Comparison of ENCODE assay signal across 20 cellular contexts in the genomic region with DNA sequence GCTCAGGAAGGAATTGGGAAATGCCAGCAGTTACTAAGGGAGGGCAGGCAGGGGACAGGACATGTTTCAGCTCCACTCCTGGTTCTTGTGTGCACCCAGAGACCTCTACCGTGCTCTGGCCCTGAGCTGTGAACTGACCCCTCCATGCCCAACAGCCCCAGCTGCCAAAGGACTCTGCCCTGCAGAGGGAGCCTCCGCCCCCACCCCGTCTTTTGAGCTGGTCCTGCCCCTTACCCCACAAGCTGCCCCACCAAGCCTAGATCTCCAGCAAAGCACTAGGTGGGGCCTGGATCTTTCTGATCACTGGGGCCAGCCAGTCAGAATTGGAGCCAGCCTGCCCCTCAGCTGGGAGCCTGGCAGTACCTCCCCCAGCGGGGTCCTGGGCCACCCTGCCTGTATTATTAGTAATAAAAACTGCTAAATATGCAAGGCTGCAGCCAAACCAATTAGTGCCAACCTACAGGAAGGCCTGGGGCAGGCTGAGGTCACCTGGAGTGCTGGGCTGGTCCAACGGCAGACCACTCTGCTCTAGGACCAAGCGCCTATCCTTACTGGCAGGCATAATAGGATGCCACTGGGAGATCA. TPM values are rescaled to one million over a fixed set of nuclear protein-coding genes. Genes with fewer than 3 reads are reported as not detected.
DNase-seq lines count a peak whose midpoint lies in the region; ATAC-seq and TF ChIP-seq lines count a peak whose summit lies in the region.
"Had no signal": no experiment of that assay in that cellular context is flagged by ENCODE, and none has a peak within 500 bp of the region (broad histone marks: within the 10 kb centered on the region; RNA-seq: fewer than 3 reads in every experiment).

No MANE protein-coding gene starts in this region.

- DNase-seq in cardiac septum (ENCODE audit: low spot score) (peak; percentile 15), left cardiac atrium (no peak), natural killer cell (no peak), spleen (peak; percentile 48), MV-4-11 (lab: John Stamatoyannopoulos, UW) (no peak), GM19240 (ENCODE audit: insufficient read length, low spot score) (no peak)
- DNase-seq: 8988T; AML-193; Calu3; CD4-positive, CD25-positive, alpha-beta regulatory T cell; DMS 273 treated with DMSO at 0.1 percent for 48 hours; GOT3; HFFc6; KG1 had no signal

- no peak for TF ChIP-seq POLR2A in spleen (IDR thresholded peaks at IDR 0.05)

- H3K36me3 ChIP-seq in spleen, result peaks cover 0 to 100% (median 20%) of the 10 kb centered on the region in 6 donors
- H3K36me3 ChIP-seq: HAP-1 had no signal

- H3K9me3 ChIP-seq in spleen, result no peaks in the 10 kb centered on the region
- H3K9me3 ChIP-seq: BLaER1, HAP-1 had no signal

- no peaks in the 10 kb centered on the region for H3K9me3 Mint-ChIP-seq in natural killer cell
- H3K9me3 Mint-ChIP-seq: CD4-positive, CD25-positive, alpha-beta regulatory T cell; HFFc6; IgD-negative memory B cell had no signal

- 85 to 98% (median 91%) methylated on average over 6 of the region's 6 CpGs for WGBS in spleen, 5 donors

- H3K36me3 Mint-ChIP-seq in natural killer cell, result peaks cover 7% of the 10 kb centered on the region

- H3K27me3 Mint-ChIP-seq in natural killer cell (ENCODE audit: low read depth in 2 of 2), result no peaks in the 10 kb centered on the region
- H3K27me3 Mint-ChIP-seq: CD4-positive, CD25-positive, alpha-beta regulatory T cell; IgD-negative memory B cell had no signal

- H3K27me3 ChIP-seq in spleen (replicated peaks in 1 of 7), result no peaks in the 10 kb centered on the region
- H3K27me3 ChIP-seq: BLaER1 had no signal

- intact Hi-C loops in cardiac septum (cut with DNase I) (no loop called here), left cardiac atrium (cut with DNase I) (no loop called here), natural killer cell (cut with micrococcal nuclease) (no loop called here), spleen (cut with DNase I; ENCODE audit: low total_unique reads) (no loop called here)

- no peak overlapping the region for H3K27ac ChIP-seq in spleen
- H3K27ac ChIP-seq: BLaER1 had no signal

- H3K27ac Mint-ChIP-seq in natural killer cell, result peak overlapping the region; percentile 48 to 71
- H3K27ac Mint-ChIP-seq: HFFc6, IgD-negative memory B cell had no signal

- ATAC-seq in left cardiac atrium, result no peak
- ATAC-seq in natural killer cell, result no peak
- no peak for ATAC-seq in HG02970 (IDR thresholded peaks at IDR 0.05; ENCODE audit: low FRiP score, unreplicated experiment)
- ATAC-seq: GM12878 had no signal

- no peak overlapping the region for H3K4me3 ChIP-seq in spleen
- H3K4me3 ChIP-seq: BLaER1, GM12878, HAP-1 had no signal

- H3K4me1 Mint-ChIP-seq in natural killer cell, result peaks cover 0 to 10% of the 10 kb centered on the region in 2 donors
- H3K4me1 Mint-ChIP-seq: CD4-positive, CD25-positive, alpha-beta regulatory T cell had no signal

- TF ChIP-seq CTCF in natural killer cell (IDR thresholded peaks at IDR 0.05) (no peak), spleen (IDR thresholded peaks at IDR 0.05 in 8 of 11, conservative IDR thresholded peaks at IDR 0.05 in 3 of 11) (no peak)

- H3K4me1 ChIP-seq in spleen, result no peaks in the 10 kb centered on the region
- H3K4me1 ChIP-seq: HAP-1 had no signal

- no peak overlapping the region for H3K4me3 Mint-ChIP-seq in natural killer cell
- H3K4me3 Mint-ChIP-seq: CD4-positive, CD25-positive, alpha-beta regulatory T cell; HFFc6; IgD-negative memory B cell had no signal

RNA-seq across cellular contexts. Expression of a gene that starts 23.9 kb away (rescaled TPM):
- not detected for total RNA-seq in cardiac septum
- not detected for total RNA-seq in left cardiac atrium
- total RNA-seq in natural killer cell, result 1 to 10 TPM; 2.3 to 3.2 (median 3.1) TPM
- total RNA-seq in spleen, result 1 to 10 TPM in 3 of 7 donors, under 1 TPM in 1, not detected in 3; 0.44 to 2.5 (median 2.2) TPM
- 1 to 10 TPM in 2 of 3 donors, under 1 TPM in 1; 0.29 to 2.2 (median 1.6) TPM for polyA plus RNA-seq in spleen
- total RNA-seq: CD4-positive, CD25-positive, alpha-beta regulatory T cell; G401; GM12878 had no signal
- polyA plus RNA-seq: GM12878, IgD-negative memory B cell had no signal

RNA-seq across cellular contexts. Expression of a gene that starts 34.8 kb away (rescaled TPM):
- total RNA-seq in cardiac septum (0.24 TPM), left cardiac atrium (under 1 TPM in 1 of 2 donors, not detected in 1; 0.44 TPM), natural killer cell (10 to 100 TPM; 11.6 to 14.5 (median 12.7) TPM), spleen (10 to 100 TPM in 6 of 7 donors, 1 to 10 TPM in 1; 9.6 to 46.6 (median 23.0) TPM)
- polyA plus RNA-seq in spleen, result 10 to 100 TPM; 10.5 to 19.5 (median 15.7) TPM
- total RNA-seq: Calu3, G401, HFFc6 had no signal

Comparison
In these comparisons a context has a peak if more than half of its experiments do, and no peak if none do; other contexts are left out.
1. DNase-seq: peak in cardiac septum (single experiment) and spleen (single experiment); none in left cardiac atrium (single experiment), natural killer cell (single experiment), MV-4-11 (single experiment) and GM19240 (single experiment).